ENCODE assay signal across 26 cellular contexts in genomic region chr2:19753314-19753713, GRCh38.
"Had no signal": no experiment of that assay in that cellular context is flagged by ENCODE, and none has a peak within 500 bp of the region (broad histone marks: within the 10 kb centered on the region; RNA-seq: fewer than 3 reads in every experiment).

No MANE protein-coding gene starts in this region.

- H3K36me3 ChIP-seq: adrenal gland had no signal

- H3K4me3 ChIP-seq: adrenal gland, SK-N-MC had no signal

- DNase-seq: activated CD4-positive, alpha-beta T cell treated with anti-CD3 and anti-CD28 coated beads for 36 hours; activated CD4-positive, alpha-beta T cell treated with anti-CD3 and anti-CD28 coated beads, Interleukin-2, amount 50 U/mL, for 1 hour; activated CD4-positive, CD25-positive, alpha-beta regulatory T cell; activated CD8-positive, alpha-beta memory T cell treated with anti-CD3 and anti-CD28 coated beads, Interleukin-2, amount 50 U/mL, for 48 hours; activated CD8-positive, alpha-beta T cell treated with anti-CD3 and anti-CD28 coated beads for 36 hours; activated naive CD4-positive, alpha-beta T cell treated with anti-CD3 and anti-CD28 coated beads, Interleukin-2, amount 50 U/mL, for 16 hours; activated naive CD8-positive, alpha-beta T cell treated with anti-CD3 and anti-CD28 coated beads, Interleukin-2, amount 10 ng/mL, durations not matched to agents 7 days and 5 days; activated T-cell treated with anti-CD3 and anti-CD28 coated beads, Interleukin-2, amount 50 U/mL, for 1 hour; adrenal gland; anterior cingulate cortex; Karpas-422; MM.1S; NCI-H1105 treated with DMSO at 0.1 percent for 48 hours; NCI-H1436 treated with DMSO at 0.1 percent for 48 hours; NCI-H1930; NCI-H345; NCI-H510A; NCI-H526 treated with DMSO at 0.1 percent for 48 hours; NCI-H82; RPMI8226; T-cell; T-helper 2 cell; T1000 had no signal

- H3K27ac ChIP-seq: adrenal gland, SK-N-MC, VCaP had no signal

- ATAC-seq: activated CD4-positive, alpha-beta T cell treated with anti-CD3 and anti-CD28 coated beads for 36 hours; activated CD8-positive, alpha-beta T cell treated with anti-CD3 and anti-CD28 coated beads for 36 hours; Right ventricle myocardium inferior; T-cell had no signal

- H3K9me3 ChIP-seq: adrenal gland had no signal

- H3K4me1 ChIP-seq: adrenal gland had no signal

- H3K27me3 ChIP-seq: adrenal gland had no signal
